ENCODE assay signal across 17 cellular contexts in genomic region chr19:44603201-44603945, GRCh38. TPM values are rescaled to one million over a fixed set of nuclear protein-coding genes. Genes with fewer than 3 reads are reported as not detected.
A peak's percentile ranks its signal among the peaks of the same experiment; 100 is the strongest.
DNase-seq lines count a peak whose midpoint lies in the region; ATAC-seq and TF ChIP-seq lines count a peak whose summit lies in the region.
"Had no signal": no experiment of that assay in that cellular context is flagged by ENCODE, and none has a peak within 500 bp of the region (broad histone marks: within the 10 kb centered on the region; RNA-seq: fewer than 3 reads in every experiment).

No MANE protein-coding gene starts in this region.

- H3K27ac ChIP-seq in right cardiac atrium (ENCODE audit: low read length): peak overlapping the region; percentile 71
- H3K27ac ChIP-seq: SK-N-MC, tibial artery had no signal

- peak in 1 of 2 donors; percentile 41 for ATAC-seq in left cardiac atrium
- ATAC-seq in Right ventricle myocardium inferior: no peak
- peak; percentile 62 to 86 for ATAC-seq in right cardiac atrium
- ATAC-seq in WTC11: no peak
- ATAC-seq in activated naive CD8-positive, alpha-beta T cell treated with anti-CD3 and anti-CD28 coated beads, Interleukin-2, amount 50 U/mL, for 24 hours: no peak
- ATAC-seq: effector memory CD8-positive, alpha-beta T cell; HCT116 had no signal

- no peak overlapping the region for H3K4me3 Mint-ChIP-seq in WTC11
- no peak overlapping the region for H3K4me3 Mint-ChIP-seq in activated naive CD8-positive, alpha-beta T cell treated with anti-CD3 and anti-CD28 coated beads, Interleukin-2, amount 50 U/mL, for 24 hours
- H3K4me3 Mint-ChIP-seq in activated T-helper 2 cell treated with anti-CD3 and anti-CD28 coated beads, Interferon-gamma antibody, Interleukin-2, Interleukin-4, amounts not matched to agents 10 μg/mL and 5 μg/mL and 100 μg/mL, durations not matched to agents 14 hours and 24 hours and 36 hours (ENCODE audit: low read depth): no peak overlapping the region
- H3K4me3 Mint-ChIP-seq: effector memory CD8-positive, alpha-beta T cell had no signal

- TF ChIP-seq CTCF in astrocyte of the cerebellum (IDR thresholded peaks at IDR 0.05; ENCODE audit: low read depth, low read length, missing control alignments): no peak
- TF ChIP-seq CTCF in WTC11 (IDR thresholded peaks at IDR 0.05): no peak

- H3K9me3 ChIP-seq in right cardiac atrium (ENCODE audit: control insufficient read depth, low read length): no peaks in the 10 kb centered on the region

- CTCF ChIA-PET in WTC11 (lab: Charles Lee): interaction anchor here (0.9 to 2.1 kb wide), 9 partner anchors 20 to 54 kb away, joined by 3 to 13 read pairs (median 3); no protein-coding TSS in a partner anchor

- DNase-seq in left cardiac atrium (peak; percentile 36), Right ventricle myocardium inferior (ENCODE audit: missing footprints) (no peak), astrocyte of the cerebellum (ENCODE audit: low read depth) (peak; percentile 18), right cardiac atrium (no peak), cerebellum (ENCODE audit: low spot score) (no peak), WTC11 (ENCODE audit: low spot score) (no peak)
- no peak for DNase-seq in activated naive CD8-positive, alpha-beta T cell treated with anti-CD3 and anti-CD28 coated beads, Interleukin-2, amount 50 U/mL, for 24 hours
- DNase-seq in activated T-helper 2 cell treated with anti-CD3 and anti-CD28 coated beads, Interferon-gamma antibody, Interleukin-2, Interleukin-4, amounts not matched to agents 10 μg/mL and 5 μg/mL and 100 μg/mL, durations not matched to agents 14 hours and 24 hours and 36 hours (ENCODE audit: low spot score): no peak
- DNase-seq: activated CD4-positive, alpha-beta T cell treated with anti-CD3 and anti-CD28 coated beads for 48 hours; activated gamma-delta T cell treated with Interleukin-2 at 50 U/mL for 16 hours; effector memory CD8-positive, alpha-beta T cell; NCI-H446 treated with DMSO at 0.1 percent for 48 hours; tibial artery had no signal

- intact Hi-C loops in left cardiac atrium (cut with DNase I) (no loop called here), Right ventricle myocardium inferior (cut with DNase I) (no loop called here), right cardiac atrium (cut with DNase I) (no loop called here)
- intact Hi-C loops in activated T-helper 2 cell treated with anti-CD3 and anti-CD28 coated beads, Interferon-gamma antibody, Interleukin-2, Interleukin-4, amounts not matched to agents 10 μg/mL and 5 μg/mL and 100 μg/mL, durations not matched to agents 14 hours and 24 hours and 36 hours (cut with micrococcal nuclease): no loop called here

- H3K27ac Mint-ChIP-seq in WTC11: no peak overlapping the region; the same call in 1 of the 2 replicates
- H3K27ac Mint-ChIP-seq in activated naive CD8-positive, alpha-beta T cell treated with anti-CD3 and anti-CD28 coated beads, Interleukin-2, amount 50 U/mL, for 24 hours: no peak overlapping the region
- no peak overlapping the region for H3K27ac Mint-ChIP-seq in activated T-helper 2 cell treated with anti-CD3 and anti-CD28 coated beads, Interferon-gamma antibody, Interleukin-2, Interleukin-4, amounts not matched to agents 10 μg/mL and 5 μg/mL and 100 μg/mL, durations not matched to agents 14 hours and 24 hours and 36 hours
- H3K27ac Mint-ChIP-seq: effector memory CD8-positive, alpha-beta T cell had no signal

- peaks cover 2% of the 10 kb centered on the region for H3K4me1 ChIP-seq in right cardiac atrium (ENCODE audit: control insufficient read depth, insufficient read depth, low read length)

- no peaks in the 10 kb centered on the region for H3K36me3 Mint-ChIP-seq in WTC11
- H3K36me3 Mint-ChIP-seq in activated naive CD8-positive, alpha-beta T cell treated with anti-CD3 and anti-CD28 coated beads, Interleukin-2, amount 50 U/mL, for 24 hours (ENCODE audit: low read depth): no peaks in the 10 kb centered on the region
- H3K36me3 Mint-ChIP-seq in activated T-helper 2 cell treated with anti-CD3 and anti-CD28 coated beads, Interferon-gamma antibody, Interleukin-2, Interleukin-4, amounts not matched to agents 10 μg/mL and 5 μg/mL and 100 μg/mL, durations not matched to agents 14 hours and 24 hours and 36 hours (ENCODE audit: low read depth): no peaks in the 10 kb centered on the region

- no peak overlapping the region for H3K4me3 ChIP-seq in astrocyte of the cerebellum (ENCODE audit: low read depth, low read length)
- no peak overlapping the region for H3K4me3 ChIP-seq in right cardiac atrium (ENCODE audit: low read length)
- H3K4me3 ChIP-seq: SK-N-MC, tibial artery had no signal

- POLR2A ChIA-PET in WTC11 (lab: Charles Lee): no interaction called here

- no peaks in the 10 kb centered on the region for H3K27me3 ChIP-seq in right cardiac atrium (ENCODE audit: control insufficient read depth, insufficient read depth)

- peaks cover 5% of the 10 kb centered on the region for H3K27me3 Mint-ChIP-seq in WTC11 (ENCODE audit: low read depth)
- H3K27me3 Mint-ChIP-seq in activated naive CD8-positive, alpha-beta T cell treated with anti-CD3 and anti-CD28 coated beads, Interleukin-2, amount 50 U/mL, for 24 hours: peaks cover 3% of the 10 kb centered on the region
- H3K27me3 Mint-ChIP-seq in activated T-helper 2 cell treated with anti-CD3 and anti-CD28 coated beads, Interferon-gamma antibody, Interleukin-2, Interleukin-4, amounts not matched to agents 10 μg/mL and 5 μg/mL and 100 μg/mL, durations not matched to agents 14 hours and 24 hours and 36 hours (ENCODE audit: low read depth): no peaks in the 10 kb centered on the region

- H3K4me1 Mint-ChIP-seq in WTC11: peaks cover 48% of the 10 kb centered on the region
- peaks cover 11% of the 10 kb centered on the region for H3K4me1 Mint-ChIP-seq in activated naive CD8-positive, alpha-beta T cell treated with anti-CD3 and anti-CD28 coated beads, Interleukin-2, amount 50 U/mL, for 24 hours
- peaks cover 2% of the 10 kb centered on the region for H3K4me1 Mint-ChIP-seq in activated T-helper 2 cell treated with anti-CD3 and anti-CD28 coated beads, Interferon-gamma antibody, Interleukin-2, Interleukin-4, amounts not matched to agents 10 μg/mL and 5 μg/mL and 100 μg/mL, durations not matched to agents 14 hours and 24 hours and 36 hours (ENCODE audit: low read depth)

- in situ Hi-C loops in astrocyte of the cerebellum (cut with HindIII; ENCODE audit: low sequenced_read_pairs): no loop called here

- peaks cover 25% of the 10 kb centered on the region for H3K9me3 Mint-ChIP-seq in WTC11
- peaks cover 4% of the 10 kb centered on the region for H3K9me3 Mint-ChIP-seq in activated naive CD8-positive, alpha-beta T cell treated with anti-CD3 and anti-CD28 coated beads, Interleukin-2, amount 50 U/mL, for 24 hours
- peaks cover 32% of the 10 kb centered on the region for H3K9me3 Mint-ChIP-seq in activated T-helper 2 cell treated with anti-CD3 and anti-CD28 coated beads, Interferon-gamma antibody, Interleukin-2, Interleukin-4, amounts not matched to agents 10 μg/mL and 5 μg/mL and 100 μg/mL, durations not matched to agents 14 hours and 24 hours and 36 hours

- WGBS in right cardiac atrium: 62% methylated on average over 8 of the region's 8 CpGs

TF ChIP-seq in WTC11, 78 proteins besides CTCF, POLR2A, EP300 and RAD21 (continues in another document):
- TF ChIP-seq SP1 (CRISPR knock-in tag; conservative IDR thresholded peaks at IDR 0.05): no peak
- TF ChIP-seq HMGXB4 (CRISPR knock-in tag; IDR thresholded peaks at IDR 0.05): no peak
- TF ChIP-seq JAZF1 (CRISPR knock-in tag; IDR thresholded peaks at IDR 0.05): no peak
- TF ChIP-seq, protein P1, sequence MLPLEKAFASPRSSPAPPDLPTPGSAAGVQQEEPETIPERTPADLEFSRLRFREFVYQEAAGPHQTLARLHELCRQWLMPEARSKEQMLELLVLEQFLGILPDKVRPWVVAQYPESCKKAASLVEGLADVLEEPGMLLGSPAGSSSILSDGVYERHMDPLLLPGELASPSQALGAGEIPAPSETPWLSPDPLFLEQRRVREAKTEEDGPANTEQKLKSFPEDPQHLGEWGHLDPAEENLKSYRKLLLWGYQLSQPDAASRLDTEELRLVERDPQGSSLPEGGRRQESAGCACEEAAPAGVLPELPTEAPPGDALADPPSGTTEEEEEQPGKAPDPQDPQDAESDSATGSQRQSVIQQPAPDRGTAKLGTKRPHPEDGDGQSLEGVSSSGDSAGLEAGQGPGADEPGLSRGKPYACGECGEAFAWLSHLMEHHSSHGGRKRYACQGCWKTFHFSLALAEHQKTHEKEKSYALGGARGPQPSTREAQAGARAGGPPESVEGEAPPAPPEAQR (CRISPR knock-in tag; IDR thresholded peaks at IDR 0.05): no peak
- TF ChIP-seq, protein P2, sequence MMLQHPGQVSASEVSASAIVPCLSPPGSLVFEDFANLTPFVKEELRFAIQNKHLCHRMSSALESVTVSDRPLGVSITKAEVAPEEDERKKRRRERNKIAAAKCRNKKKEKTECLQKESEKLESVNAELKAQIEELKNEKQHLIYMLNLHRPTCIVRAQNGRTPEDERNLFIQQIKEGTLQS (CRISPR knock-in tag; conservative IDR thresholded peaks at IDR 0.05): no peak
- no peak for TF ChIP-seq FOXJ3 (CRISPR knock-in tag; IDR thresholded peaks at IDR 0.05; ENCODE audit: borderline replicate concordance)

RNA-seq across cellular contexts. Expression of gene IGSF23, which starts 10.0 kb away (rescaled TPM):
- not detected for total RNA-seq in left cardiac atrium
- not detected for total RNA-seq in Right ventricle myocardium inferior
- total RNA-seq in right cardiac atrium: not detected
- not detected for polyA plus RNA-seq in right cardiac atrium
- total RNA-seq in cerebellum: not detected
- total RNA-seq in WTC11 (2021): not detected in 3 replicates
- not detected in 2 replicates for total RNA-seq in activated T-helper 2 cell treated with anti-CD3 and anti-CD28 coated beads, Interferon-gamma antibody, Interleukin-2, Interleukin-4, amounts not matched to agents 10 μg/mL and 5 μg/mL and 100 μg/mL, durations not matched to agents 14 hours and 24 hours and 36 hours
- total RNA-seq: A673, omental fat pad had no signal

RNA-seq across cellular contexts. Expression of gene PVR, which starts 40.3 kb away (rescaled TPM):
- 10 to 100 TPM; 27.5 to 64.7 TPM for total RNA-seq in left cardiac atrium
- total RNA-seq in Right ventricle myocardium inferior: 38.0 TPM
- total RNA-seq in right cardiac atrium: 10 to 100 TPM; 25.0 to 44.8 (median 33.9) TPM
- polyA plus RNA-seq in right cardiac atrium: 27.3 TPM
- 15.9 TPM for total RNA-seq in cerebellum
- 13.7 to 15.9 TPM (median 15.0 TPM) in 3 replicates for total RNA-seq in WTC11 (2021)
- total RNA-seq in activated T-helper 2 cell treated with anti-CD3 and anti-CD28 coated beads, Interferon-gamma antibody, Interleukin-2, Interleukin-4, amounts not matched to agents 10 μg/mL and 5 μg/mL and 100 μg/mL, durations not matched to agents 14 hours and 24 hours and 36 hours: 24.5 and 25.2 TPM in 2 replicates

Comparison
In these comparisons a context has a peak if more than half of its experiments do, and no peak if none do; other contexts are left out.
1. ATAC-seq: peak in right cardiac atrium (2 of 2); none in Right ventricle myocardium inferior (single experiment), WTC11 (single experiment) and activated naive CD8-positive, alpha-beta T cell treated with anti-CD3 and anti-CD28 coated beads, Interleukin-2, amount 50 U/mL, for 24 hours (single experiment).
2. DNase-seq: peak in left cardiac atrium (single experiment) and astrocyte of the cerebellum (single experiment); none in Right ventricle myocardium inferior (single experiment), right cardiac atrium (0 of 3), cerebellum (single experiment), WTC11 (single experiment), activated naive CD8-positive, alpha-beta T cell treated with anti-CD3 and anti-CD28 coated beads, Interleukin-2, amount 50 U/mL, for 24 hours (single experiment) and activated T-helper 2 cell treated with anti-CD3 and anti-CD28 coated beads, Interferon-gamma antibody, Interleukin-2, Interleukin-4, amounts not matched to agents 10 μg/mL and 5 μg/mL and 100 μg/mL, durations not matched to agents 14 hours and 24 hours and 36 hours (single experiment).